In genomic region chr21:43763901-43764523, GRCh38 we compare ENCODE assay signal across 18 cellular contexts. TPM values are rescaled to one million over a fixed set of nuclear protein-coding genes. Genes with fewer than 3 reads are reported as not detected.
DNase-seq lines count a peak whose midpoint lies in the region; ATAC-seq and TF ChIP-seq lines count a peak whose summit lies in the region.
"Had no signal": no experiment of that assay in that cellular context is flagged by ENCODE, and none has a peak within 500 bp of the region (broad histone marks: within the 10 kb centered on the region; RNA-seq: fewer than 3 reads in every experiment).

No MANE protein-coding gene starts in this region.

- no peak for TF ChIP-seq CTCF in MCF 10A (IDR thresholded peaks at IDR 0.05; ENCODE audit: unreplicated experiment)
- TF ChIP-seq CTCF in mammary epithelial cell (conservative IDR thresholded peaks at IDR 0.05 in 1 of 2, IDR thresholded peaks at IDR 0.05 in 1 of 2; ENCODE audit: extremely low read depth in 1 of 2, insufficient read depth in 1 of 2, low read depth in 1 of 2, low read length in 2 of 2) = no peak
- no peak for TF ChIP-seq CTCF in RWPE2 (IDR thresholded peaks at IDR 0.05; ENCODE audit: poor library complexity, severe bottlenecking)
- TF ChIP-seq CTCF in natural killer cell (IDR thresholded peaks at IDR 0.05) = no peak

- H3K36me3 Mint-ChIP-seq in MCF 10A (ENCODE audit: insufficient read depth, unreplicated experiment) (peaks cover 56% of the 10 kb centered on the region), natural killer cell (no peaks in the 10 kb centered on the region)

- no peak overlapping the region for H2AFZ ChIP-seq in mammary epithelial cell (ENCODE audit: low read depth, low read length)
- H2AFZ ChIP-seq: GM23248 had no signal

- H4K20me1 ChIP-seq in mammary epithelial cell (ENCODE audit: insufficient read depth, low read length) = no peaks in the 10 kb centered on the region

- H3K36me3 ChIP-seq in mammary epithelial cell (ENCODE audit: insufficient read depth, low read length) (peaks cover 4% of the 10 kb centered on the region), RWPE2 (ENCODE audit: low read depth) (peaks cover 34% of the 10 kb centered on the region)

- no peaks in the 10 kb centered on the region for H3K79me2 ChIP-seq in mammary epithelial cell (ENCODE audit: insufficient read depth, low read length)

- H3K9ac ChIP-seq in mammary epithelial cell (ENCODE audit: insufficient read depth, low read length) = no peak overlapping the region
- H3K9ac ChIP-seq: GM23248 had no signal

- H3K27me3 ChIP-seq in mammary epithelial cell (ENCODE audit: insufficient read depth, low read length) = no peaks in the 10 kb centered on the region
- H3K27me3 ChIP-seq in RWPE2 (ENCODE audit: insufficient read depth, poor library complexity, severe bottlenecking) = no peaks in the 10 kb centered on the region

- dilution Hi-C loops in mammary epithelial cell (cut with HindIII; ENCODE audit: low sequenced_read_pairs) = no loop called here

- H3K9me3 Mint-ChIP-seq in MCF 10A (ENCODE audit: unreplicated experiment) = no peaks in the 10 kb centered on the region
- no peaks in the 10 kb centered on the region for H3K9me3 Mint-ChIP-seq in natural killer cell

- CTCF ChIA-PET in MCF 10A (lab: Yijun Ruan, JAX) = interaction anchor here (0.6 kb wide), 1 partner anchor 10 kb away, joined by 3 read pairs; no protein-coding TSS in a partner anchor
- CTCF ChIA-PET in mammary epithelial cell (lab: Charles Lee; ENCODE audit: low non-redundant PET) = no interaction called here

- no peak overlapping the region for H3K4me3 ChIP-seq in mammary epithelial cell (replicated peaks in 1 of 3; ENCODE audit: insufficient read depth in 1 of 3, low read depth in 2 of 3, low read length in 3 of 3)
- H3K4me3 ChIP-seq in RWPE2 (ENCODE audit: severe bottlenecking) = no peak overlapping the region
- H3K4me3 ChIP-seq: GM12878, GM23248 had no signal

- no peaks in the 10 kb centered on the region for H3K9me3 ChIP-seq in mammary epithelial cell (replicated peaks; ENCODE audit: insufficient read depth, low read length)
- H3K9me3 ChIP-seq in RWPE2 (ENCODE audit: severe bottlenecking) = no peaks in the 10 kb centered on the region
- H3K9me3 ChIP-seq: Caco-2 had no signal

- intact Hi-C loops in MCF 10A (cut with micrococcal nuclease) = no loop called here
- intact Hi-C loops in mammary epithelial cell (cut with micrococcal nuclease) = no loop called here
- intact Hi-C loops in natural killer cell (cut with micrococcal nuclease) = loop anchor here (2.0 kb wide), 1 partner anchor 21 kb away; no protein-coding TSS in a partner anchor

- peak overlapping the region; percentile 83 for H3K27ac Mint-ChIP-seq in MCF 10A (ENCODE audit: low read depth, unreplicated experiment)
- no peak overlapping the region for H3K27ac Mint-ChIP-seq in natural killer cell

- H3K4me1 Mint-ChIP-seq in MCF 10A (ENCODE audit: insufficient read depth, unreplicated experiment) (peaks cover 24% of the 10 kb centered on the region), natural killer cell (no peaks in the 10 kb centered on the region)

- no peak overlapping the region for H3K4me2 ChIP-seq in mammary epithelial cell (ENCODE audit: insufficient read depth, low read depth, low read length)

- H3K4me3 Mint-ChIP-seq in MCF 10A (ENCODE audit: unreplicated experiment) = no peak overlapping the region
- H3K4me3 Mint-ChIP-seq in natural killer cell = no peak overlapping the region

- DNase-seq in MCF 10A (ENCODE audit: unreplicated experiment) = peak; percentile 55
- DNase-seq in mammary epithelial cell = no peak
- no peak for DNase-seq in RWPE2 (ENCODE audit: low spot score)
- DNase-seq in DMS153 (lab: John Stamatoyannopoulos, UW) = no peak
- DNase-seq in natural killer cell = no peak
- DNase-seq: Caco-2; DMS53; NCI-H1436 treated with DMSO at 0.1 percent for 48 hours; NCI-H2081 treated with DMSO at 0.1 percent for 48 hours; NCI-H2227 treated with DMSO at 0.1 percent for 48 hours; NCI-H524 treated with DMSO at 0.1 percent for 48 hours; NK-92 treated with Interleukin-12 subunit alpha and Interleukin-12 subunit beta, amount 100 ng/mL, for 24 hours; SHP77 treated with DMSO at 0.1 percent for 48 hours had no signal

- H3K27me3 Mint-ChIP-seq in MCF 10A (ENCODE audit: insufficient read depth, unreplicated experiment) = no peaks in the 10 kb centered on the region
- no peaks in the 10 kb centered on the region for H3K27me3 Mint-ChIP-seq in natural killer cell (ENCODE audit: low read depth in 2 of 2)

- 86% methylated on average over 10 of the region's 10 CpGs for WGBS in mammary epithelial cell (ENCODE audit: low coverage, missing lambda C conversion rate)

- ATAC-seq in RWPE2 (ENCODE audit: low read depth) (no peak), esophagus mucosa (peak; percentile 7), HG03378 (IDR thresholded peaks at IDR 0.05; ENCODE audit: unreplicated experiment) (no peak), natural killer cell (no peak), GM18907 (IDR thresholded peaks at IDR 0.05; ENCODE audit: unreplicated experiment) (no peak)
- ATAC-seq: GM12878 had no signal

- no peak overlapping the region for H3K27ac ChIP-seq in mammary epithelial cell (ENCODE audit: insufficient read depth, low read depth, low read length)
- peak overlapping the region; percentile 66 for H3K27ac ChIP-seq in RWPE2 (ENCODE audit: poor library complexity, severe bottlenecking)
- H3K27ac ChIP-seq: GM23248 had no signal

- POLR2A ChIA-PET in MCF 10A (lab: Yijun Ruan, JAX) = interaction anchor here (0.6 to 1.8 kb wide), 7 partner anchors 20 to 53 kb away, joined by 3 to 9 read pairs (median 4); no protein-coding TSS in a partner anchor

- peaks cover 32% of the 10 kb centered on the region for H3K4me1 ChIP-seq in mammary epithelial cell (ENCODE audit: insufficient read depth, low read length)
- peaks cover 28% of the 10 kb centered on the region for H3K4me1 ChIP-seq in RWPE2 (ENCODE audit: insufficient read depth, poor library complexity, severe bottlenecking)

- in situ Hi-C loops in mammary epithelial cell (cut with MboI; ENCODE audit: low sequenced_read_pairs in 2 of 2) = no loop called here

- no TSS peak for BruUV-seq in MCF 10A (replicated peaks; lab: Mats Ljungman, UMichigan)
- BruUV-seq in mammary epithelial cell (replicated peaks; lab: Mats Ljungman, UMichigan) = no TSS peak

RNA-seq across cellular contexts. Expression of gene CSTB, which starts 12.1 kb away (rescaled TPM):
- 60.5 and 75.0 TPM in 2 replicates for total RNA-seq in MCF 10A (2022)
- 10 to 100 TPM; 10.7 to 78.9 TPM for total RNA-seq in mammary epithelial cell
- polyA plus RNA-seq in mammary epithelial cell = 148 TPM
- polyA minus RNA-seq in mammary epithelial cell = 31.7 TPM
- 2,371 TPM for total RNA-seq in esophagus mucosa
- total RNA-seq in natural killer cell = 10 to 100 TPM; 18.5 to 23.1 (median 22.7) TPM

RNA-seq across cellular contexts. Expression of gene RRP1, which starts 25.4 kb away (rescaled TPM):
- total RNA-seq in MCF 10A (2022) = 43.7 and 56.0 TPM in 2 replicates
- 10 to 100 TPM; 20.7 to 40.8 TPM for total RNA-seq in mammary epithelial cell
- 21.9 TPM for polyA plus RNA-seq in mammary epithelial cell
- polyA minus RNA-seq in mammary epithelial cell = 134 TPM
- 30.8 TPM for total RNA-seq in esophagus mucosa
- 10 to 100 TPM; 15.7 to 24.6 (median 23.7) TPM for total RNA-seq in natural killer cell

RNA-seq across cellular contexts. Expression of gene PDXK, which starts 45.1 kb away (rescaled TPM):
- total RNA-seq in MCF 10A (2022) = 194 and 210 TPM in 2 replicates
- total RNA-seq in mammary epithelial cell = 100 to 1,000 TPM in 1 of 2 donors, 10 to 100 TPM in 1; 51.5 to 152 TPM
- 217 TPM for polyA plus RNA-seq in mammary epithelial cell
- polyA minus RNA-seq in mammary epithelial cell = 129 TPM
- 134 TPM for total RNA-seq in esophagus mucosa
- total RNA-seq in natural killer cell = 10 to 100 TPM; 73.8 to 77.0 (median 74.6) TPM

Comparison
In these comparisons a context has a peak if more than half of its experiments do, and no peak if none do; other contexts are left out.
1. RNA of gene CSTB, which starts 12.1 kb away (total RNA-seq): 2,371 TPM in esophagus mucosa (single experiment); 10.7 to 78.9 TPM in mammary epithelial cell, 60.5 to 75.0 TPM in MCF 10A and 18.5 to 23.1 TPM in natural killer cell; every median in the first group is over 10 times any median in the second.